Comparison of ENCODE assay signal across 1 cellular context in genomic region chr5:56028708-56029107, GRCh38.
TF ChIP-seq lines count a peak whose summit lies in the region.

No MANE protein-coding gene starts in this region.

TF ChIP-seq in HepG2, 621 proteins besides CTCF, POLR2A, EP300 and RAD21:
- TF ChIP-seq CAMTA2 (CRISPR knock-in tag; IDR thresholded peaks at IDR 0.05; ENCODE audit: borderline replicate concordance) (no peak), TCF7 (IDR thresholded peaks at IDR 0.05; ENCODE audit: low read depth) (no peak), HBP1 (CRISPR knock-in tag; IDR thresholded peaks at IDR 0.05; ENCODE audit: low read depth) (no peak)
